Comparison of ENCODE assay signal across 8 cellular contexts in genomic region chr20:58650181-58650775, GRCh38.
DNase-seq lines count a peak whose midpoint lies in the region; ATAC-seq lines count a peak whose summit lies in the region.

No MANE protein-coding gene starts in this region.

- ATAC-seq in GM21528 (IDR thresholded peaks at IDR 0.05; ENCODE audit: low FRiP score, unreplicated experiment) (peak; percentile 21), HG03039 (IDR thresholded peaks at IDR 0.05; ENCODE audit: unreplicated experiment) (no peak)

- DNase-seq in AG20443 (ENCODE audit: low spot score): peak; percentile 47
- peak; percentile 31 for DNase-seq in RPMI8226
- peak; percentile 46 for DNase-seq in astrocyte of the hippocampus (ENCODE audit: low read depth, low spot score)
- peak; percentile 61 for DNase-seq in iPS-NIHi7 (ENCODE audit: extremely low spot score)
- peak; percentile 41 to 49 for DNase-seq in stimulated activated CD4-positive, alpha-beta T cell treated with anti-CD3 and anti-CD28 coated beads, Interleukin-4, amount 100 ng/mL, for 4 hours
- no peak for DNase-seq in NCI-H1930 (lab: John Stamatoyannopoulos, UW)

Comparison
In these comparisons a context has a peak if more than half of its experiments do, and no peak if none do; other contexts are left out.
1. DNase-seq: peak in AG20443 (single experiment), RPMI8226 (single experiment), astrocyte of the hippocampus (single experiment), iPS-NIHi7 (single experiment) and stimulated activated CD4-positive, alpha-beta T cell treated with anti-CD3 and anti-CD28 coated beads, Interleukin-4, amount 100 ng/mL, for 4 hours (2 of 2); none in NCI-H1930 (0 of 2).